In genomic region chr4:105473340-105474109, GRCh38 we compare ENCODE assay signal across 1 cellular context.
A peak's percentile ranks its signal among the peaks of the same experiment; 100 is the strongest.
TF ChIP-seq lines count a peak whose summit lies in the region.

Gene PPA2 (minus strand): TSS chr4:105474062. CDS start chr4:105474050, 12 bp downstream.

TF ChIP-seq in K562, 482 proteins besides CTCF, POLR2A, EP300 and RAD21 (continued from another document and continues in another):
- TF ChIP-seq SRSF9 (IDR thresholded peaks at IDR 0.05; ENCODE audit: borderline replicate concordance, low read depth, low read length) = no peak
- TF ChIP-seq SREBF2 (CRISPR knock-in tag; IDR thresholded peaks at IDR 0.05) = no peak
- TF ChIP-seq PHB (CRISPR knock-in tag; IDR thresholded peaks at IDR 0.05) = no peak
- peak; percentile 26 for TF ChIP-seq RBM25 (IDR thresholded peaks at IDR 0.05; ENCODE audit: low read depth, low read length, severe bottlenecking)
- peak; percentile 80; the same call in 1 of the 2 replicates for TF ChIP-seq KAT7 (CRISPR knock-in tag; IDR thresholded peaks at IDR 0.05; ENCODE audit: borderline replicate concordance)
- no peak for TF ChIP-seq CGGBP1 (CRISPR knock-in tag; IDR thresholded peaks at IDR 0.05)
- no peak for TF ChIP-seq MAFF (IDR thresholded peaks at IDR 0.05; ENCODE audit: low read length)
- TF ChIP-seq TAF1 (IDR thresholded peaks at IDR 0.05; ENCODE audit: control insufficient read depth, extremely low read depth, insufficient read depth, low read length, severe bottlenecking) = peak; percentile 81
- no peak for TF ChIP-seq BDP1 (IDR thresholded peaks at IDR 0.05; ENCODE audit: insufficient read depth, insufficient read length)
- TF ChIP-seq, protein P1, sequence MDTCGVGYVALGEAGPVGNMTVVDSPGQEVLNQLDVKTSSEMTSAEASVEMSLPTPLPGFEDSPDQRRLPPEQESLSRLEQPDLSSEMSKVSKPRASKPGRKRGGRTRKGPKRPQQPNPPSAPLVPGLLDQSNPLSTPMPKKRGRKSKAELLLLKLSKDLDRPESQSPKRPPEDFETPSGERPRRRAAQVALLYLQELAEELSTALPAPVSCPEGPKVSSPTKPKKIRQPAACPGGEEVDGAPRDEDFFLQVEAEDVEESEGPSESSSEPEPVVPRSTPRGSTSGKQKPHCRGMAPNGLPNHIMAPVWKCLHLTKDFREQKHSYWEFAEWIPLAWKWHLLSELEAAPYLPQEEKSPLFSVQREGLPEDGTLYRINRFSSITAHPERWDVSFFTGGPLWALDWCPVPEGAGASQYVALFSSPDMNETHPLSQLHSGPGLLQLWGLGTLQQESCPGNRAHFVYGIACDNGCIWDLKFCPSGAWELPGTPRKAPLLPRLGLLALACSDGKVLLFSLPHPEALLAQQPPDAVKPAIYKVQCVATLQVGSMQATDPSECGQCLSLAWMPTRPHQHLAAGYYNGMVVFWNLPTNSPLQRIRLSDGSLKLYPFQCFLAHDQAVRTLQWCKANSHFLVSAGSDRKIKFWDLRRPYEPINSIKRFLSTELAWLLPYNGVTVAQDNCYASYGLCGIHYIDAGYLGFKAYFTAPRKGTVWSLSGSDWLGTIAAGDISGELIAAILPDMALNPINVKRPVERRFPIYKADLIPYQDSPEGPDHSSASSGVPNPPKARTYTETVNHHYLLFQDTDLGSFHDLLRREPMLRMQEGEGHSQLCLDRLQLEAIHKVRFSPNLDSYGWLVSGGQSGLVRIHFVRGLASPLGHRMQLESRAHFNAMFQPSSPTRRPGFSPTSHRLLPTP (IDR thresholded peaks at IDR 0.05; ENCODE audit: borderline replicate concordance, extremely low read depth, insufficient read length) = no peak
- TF ChIP-seq SMARCE1 (IDR thresholded peaks at IDR 0.05) = no peak
- TF ChIP-seq HDGF (IDR thresholded peaks at IDR 0.05) = no peak
- TF ChIP-seq ZC3H4 (CRISPR knock-in tag; IDR thresholded peaks at IDR 0.05; ENCODE audit: borderline replicate concordance) = no peak
- no peak for TF ChIP-seq ESRRB (CRISPR knock-in tag; IDR thresholded peaks at IDR 0.05; ENCODE audit: borderline replicate concordance)
- no peak for TF ChIP-seq RHOXF2B (CRISPR knock-in tag; conservative IDR thresholded peaks at IDR 0.05)
- TF ChIP-seq MEF2A (IDR thresholded peaks at IDR 0.05; ENCODE audit: control insufficient read depth, low read depth, low read length) = peak; percentile 25; the same call in 1 of the 2 replicates
- no peak for TF ChIP-seq KHSRP (IDR thresholded peaks at IDR 0.05)
- TF ChIP-seq MXI1 (IDR thresholded peaks at IDR 0.05; ENCODE audit: low read depth, low read length) = no peak
- no peak for TF ChIP-seq COPS2 (conservative IDR thresholded peaks at IDR 0.05)
- no peak for TF ChIP-seq ZNF695 (CRISPR knock-in tag; IDR thresholded peaks at IDR 0.05)
- no peak for TF ChIP-seq MCM7 (IDR thresholded peaks at IDR 0.05)
- TF ChIP-seq DNMT1 (IDR thresholded peaks at IDR 0.05) = no peak
- no peak for TF ChIP-seq SREBF1 (IDR thresholded peaks at IDR 0.05; ENCODE audit: borderline replicate concordance, low read depth, low read length)
- TF ChIP-seq KLF10 (CRISPR knock-in tag; IDR thresholded peaks at IDR 0.05) = no peak
- TF ChIP-seq ZNF384 (IDR thresholded peaks at IDR 0.05; ENCODE audit: low read depth, low read length) = no peak
- no peak for TF ChIP-seq NR3C1 (CRISPR knock-in tag; IDR thresholded peaks at IDR 0.05)
- TF ChIP-seq KAT8 (IDR thresholded peaks at IDR 0.05; ENCODE audit: low read depth) = no peak
- TF ChIP-seq, protein P2, sequence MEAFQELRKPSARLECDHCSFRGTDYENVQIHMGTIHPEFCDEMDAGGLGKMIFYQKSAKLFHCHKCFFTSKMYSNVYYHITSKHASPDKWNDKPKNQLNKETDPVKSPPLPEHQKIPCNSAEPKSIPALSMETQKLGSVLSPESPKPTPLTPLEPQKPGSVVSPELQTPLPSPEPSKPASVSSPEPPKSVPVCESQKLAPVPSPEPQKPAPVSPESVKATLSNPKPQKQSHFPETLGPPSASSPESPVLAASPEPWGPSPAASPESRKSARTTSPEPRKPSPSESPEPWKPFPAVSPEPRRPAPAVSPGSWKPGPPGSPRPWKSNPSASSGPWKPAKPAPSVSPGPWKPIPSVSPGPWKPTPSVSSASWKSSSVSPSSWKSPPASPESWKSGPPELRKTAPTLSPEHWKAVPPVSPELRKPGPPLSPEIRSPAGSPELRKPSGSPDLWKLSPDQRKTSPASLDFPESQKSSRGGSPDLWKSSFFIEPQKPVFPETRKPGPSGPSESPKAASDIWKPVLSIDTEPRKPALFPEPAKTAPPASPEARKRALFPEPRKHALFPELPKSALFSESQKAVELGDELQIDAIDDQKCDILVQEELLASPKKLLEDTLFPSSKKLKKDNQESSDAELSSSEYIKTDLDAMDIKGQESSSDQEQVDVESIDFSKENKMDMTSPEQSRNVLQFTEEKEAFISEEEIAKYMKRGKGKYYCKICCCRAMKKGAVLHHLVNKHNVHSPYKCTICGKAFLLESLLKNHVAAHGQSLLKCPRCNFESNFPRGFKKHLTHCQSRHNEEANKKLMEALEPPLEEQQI (IDR thresholded peaks at IDR 0.05) = no peak; the same call in 1 of the 2 replicates
- TF ChIP-seq, protein P3, sequence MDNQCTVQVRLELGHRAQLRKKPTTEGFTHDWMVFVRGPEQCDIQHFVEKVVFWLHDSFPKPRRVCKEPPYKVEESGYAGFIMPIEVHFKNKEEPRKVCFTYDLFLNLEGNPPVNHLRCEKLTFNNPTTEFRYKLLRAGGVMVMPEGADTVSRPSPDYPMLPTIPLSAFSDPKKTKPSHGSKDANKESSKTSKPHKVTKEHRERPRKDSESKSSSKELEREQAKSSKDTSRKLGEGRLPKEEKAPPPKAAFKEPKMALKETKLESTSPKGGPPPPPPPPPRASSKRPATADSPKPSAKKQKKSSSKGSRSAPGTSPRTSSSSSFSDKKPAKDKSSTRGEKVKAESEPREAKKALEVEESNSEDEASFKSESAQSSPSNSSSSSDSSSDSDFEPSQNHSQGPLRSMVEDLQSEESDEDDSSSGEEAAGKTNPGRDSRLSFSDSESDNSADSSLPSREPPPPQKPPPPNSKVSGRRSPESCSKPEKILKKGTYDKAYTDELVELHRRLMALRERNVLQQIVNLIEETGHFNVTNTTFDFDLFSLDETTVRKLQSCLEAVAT (IDR thresholded peaks at IDR 0.05) = peak in 1 of 2 experiments; percentile 58; a peak in 1 of 4 replicates
- TF ChIP-seq ZNF224 (CRISPR knock-in tag; IDR thresholded peaks at IDR 0.05) = no peak
- TF ChIP-seq AFF4 (CRISPR knock-in tag; IDR thresholded peaks at IDR 0.05) = peak; percentile 28; the same call in 1 of the 2 replicates
- TF ChIP-seq ZNF134 (CRISPR knock-in tag; conservative IDR thresholded peaks at IDR 0.05) = no peak
- no peak for TF ChIP-seq SMARCB1 (IDR thresholded peaks at IDR 0.05; ENCODE audit: insufficient read length, low read depth)
- TF ChIP-seq SP1 (CRISPR knock-in tag; IDR thresholded peaks at IDR 0.05) = no peak; the same call in none of the 2 replicates
- no peak for TF ChIP-seq NFE2 (IDR thresholded peaks at IDR 0.05; ENCODE audit: low read depth)
- no peak for TF ChIP-seq FOXJ2 (tag; IDR thresholded peaks at IDR 0.05)
- peak; percentile 67; the same call in 1 of the 2 replicates for TF ChIP-seq ZNF143 (CRISPR knock-in tag; IDR thresholded peaks at IDR 0.05)
- TF ChIP-seq ZC3H11A (IDR thresholded peaks at IDR 0.05; ENCODE audit: low read depth, low read length) = no peak
- TF ChIP-seq ZNF24 (IDR thresholded peaks at IDR 0.05) = peak; percentile 87
- TF ChIP-seq BCLAF1 (IDR thresholded peaks at IDR 0.05; ENCODE audit: borderline replicate concordance in 1 of 2, control insufficient read depth in 1 of 2, low read depth in 2 of 2, low read length in 1 of 2) = 0 out of 4 replicates have a peak, but pooled peaks of 1 of the 2 experiments have one; percentile 31
- TF ChIP-seq ARID2 (IDR thresholded peaks at IDR 0.05) = no peak
- TF ChIP-seq ZNF668 (CRISPR knock-in tag; IDR thresholded peaks at IDR 0.05) = no peak
- no peak for TF ChIP-seq CAMTA2 (CRISPR knock-in tag; conservative IDR thresholded peaks at IDR 0.05)
- no peak for TF ChIP-seq ZNF79 (CRISPR knock-in tag; IDR thresholded peaks at IDR 0.05; ENCODE audit: low read depth)
- no peak for TF ChIP-seq ZNF584 (CRISPR knock-in tag; IDR thresholded peaks at IDR 0.05; ENCODE audit: low read depth)
- 0 out of 2 replicates have a peak, but pooled peaks have one; percentile 37 for TF ChIP-seq ELF1 (tag; IDR thresholded peaks at IDR 0.05)
- TF ChIP-seq ZNF561 (CRISPR knock-in tag; conservative IDR thresholded peaks at IDR 0.05) = no peak
- TF ChIP-seq TEAD4 (IDR thresholded peaks at IDR 0.05; ENCODE audit: low read length) = peak; percentile 50; the same call in 1 of the 2 replicates
- no peak for TF ChIP-seq TEAD4 (CRISPR knock-in tag; IDR thresholded peaks at IDR 0.05; ENCODE audit: borderline replicate concordance)
- TF ChIP-seq HDAC1 (IDR thresholded peaks at IDR 0.05) = peak in 1 of 2 experiments; percentile 10; a peak in 1 of 4 replicates
- TF ChIP-seq EGR1 (conservative IDR thresholded peaks at IDR 0.05) = peak; percentile 82
- no peak for TF ChIP-seq NKRF (IDR thresholded peaks at IDR 0.05; ENCODE audit: borderline replicate concordance)
- TF ChIP-seq VEZF1 (CRISPR knock-in tag; IDR thresholded peaks at IDR 0.05) = peak; percentile 52
- TF ChIP-seq MCM5 (IDR thresholded peaks at IDR 0.05; ENCODE audit: low read depth) = no peak
- TF ChIP-seq STAT5B (CRISPR knock-in tag; IDR thresholded peaks at IDR 0.05) = no peak
- TF ChIP-seq RBM39 (optimal IDR thresholded peaks at IDR 0.05; ENCODE audit: low read depth, low read length) = no peak
